In the genomic region with DNA sequence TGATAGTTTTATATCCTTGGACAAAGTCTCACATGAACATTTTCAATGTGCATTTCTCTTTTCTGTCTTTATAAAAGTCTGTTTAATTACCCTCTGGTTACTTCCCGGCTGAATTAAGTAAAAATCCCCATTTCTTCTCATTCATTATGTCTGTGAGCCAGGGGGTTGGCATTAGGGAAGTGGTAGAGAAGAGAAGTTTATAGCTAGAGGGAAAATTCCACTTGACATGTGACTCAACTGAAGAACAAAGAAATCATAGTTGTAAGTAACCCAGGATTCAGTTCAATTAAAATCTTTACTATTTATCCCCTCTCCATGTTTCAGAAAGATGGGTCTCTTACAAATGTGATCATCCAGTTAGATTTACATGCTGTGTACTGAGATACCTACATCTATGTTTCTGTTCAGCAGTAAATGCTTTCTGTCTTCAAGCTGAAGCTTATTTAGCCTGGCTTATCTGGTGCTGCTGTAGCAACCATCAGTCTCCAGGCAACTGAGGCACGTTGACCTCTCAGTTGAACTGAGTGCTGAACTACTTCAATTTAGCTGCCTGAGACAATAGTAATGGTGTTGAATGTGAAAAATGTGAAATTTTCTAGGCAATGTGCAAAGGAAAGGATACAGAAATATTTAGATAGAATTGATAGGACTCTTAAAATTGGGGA, we compare ENCODE assay signal across 13 cellular contexts.
DNase-seq lines count a peak whose midpoint lies in the region; TF ChIP-seq lines count a peak whose summit lies in the region.
"Had no signal": no experiment of that assay in that cellular context is flagged by ENCODE, and none has a peak within 500 bp of the region (broad histone marks: within the 10 kb centered on the region; RNA-seq: fewer than 3 reads in every experiment).

No MANE protein-coding gene starts in this region.

- H3K27ac ChIP-seq in GM23248 (peak overlapping the region; percentile 15; the same call in 1 of the 2 replicates), PC-9 (peak overlapping the region; percentile 20; the same call in 1 of the 2 replicates), neuronal stem cell (replicated peaks; ENCODE audit: low read length) (no peak overlapping the region)
- H3K27ac ChIP-seq: neutrophil had no signal

- 31 to 39% methylated on average over 2 of the region's 2 CpGs for WGBS in GM23248 (ENCODE audit: low coverage in 1 of 2, low lambda C conversion rate in 2 of 2, missing lambda C conversion rate in 2 of 2), 2 experiments
- WGBS in neuronal stem cell (ENCODE audit: extremely low coverage in 2 of 2, insufficient read length in 2 of 2, insufficient replicate concordance in 1 of 2), 2 donors, result no CpG with 5 or more reads among the region's 2 CpGs

- H3K79me2 ChIP-seq in GM23248 (ENCODE audit: insufficient read depth) (peaks cover 40% of the 10 kb centered on the region), PC-9 (ENCODE audit: low read depth) (no peaks in the 10 kb centered on the region)

- H3K27me3 Mint-ChIP-seq in progenitor cell of endocrine pancreas, result no peaks in the 10 kb centered on the region
- H3K27me3 Mint-ChIP-seq: effector memory CD8-positive, alpha-beta T cell had no signal

- H4K91ac ChIP-seq in neuronal stem cell (ENCODE audit: low read depth, low read length, poor library complexity), result no peak overlapping the region

- intact Hi-C loops in PC-9 (cut with micrococcal nuclease; ENCODE audit: unreplicated experiment), result no loop called here

- no peak overlapping the region for H2BK5ac ChIP-seq in neuronal stem cell (ENCODE audit: low read length)

- H3K79me1 ChIP-seq in neuronal stem cell (ENCODE audit: low read depth, low read length), result peaks cover 1% of the 10 kb centered on the region

- H3K4me2 ChIP-seq in GM23248 (ENCODE audit: unreplicated experiment) (no peak overlapping the region), PC-9 (peak overlapping the region; percentile 23; the same call in 1 of the 2 replicates), neuronal stem cell (ENCODE audit: insufficient read depth, low read length, poor library complexity, severe bottlenecking) (no peak overlapping the region)

- no peak overlapping the region for H2BK15ac ChIP-seq in neuronal stem cell (ENCODE audit: low read length)

- TF ChIP-seq CTCF in PC-9 (conservative IDR thresholded peaks at IDR 0.05) (no peak), progenitor cell of endocrine pancreas (IDR thresholded peaks at IDR 0.05; ENCODE audit: unreplicated experiment) (no peak)

- H2BK120ac ChIP-seq in neuronal stem cell (ENCODE audit: low read depth, low read length), result no peak overlapping the region

- POLR2A ChIA-PET in PC-9 (lab: Charles Lee; ENCODE audit: unreplicated experiment), result interaction anchor here (0.6 kb wide), 1 partner anchor 9 kb away, joined by 3 read pairs; no protein-coding TSS in a partner anchor
- POLR2A ChIA-PET in HEK293T (lab: Yijun Ruan, JAX), result no interaction called here

- peak; percentile 54 for DNase-seq in GM23248
- peak in 1 of 2 experiments; percentile 45 for DNase-seq in PC-9
- DNase-seq in epidermal melanocyte (ENCODE audit: insufficient read length, low spot score), result peak; percentile 63
- DNase-seq in progenitor cell of endocrine pancreas (ENCODE audit: low spot score, unreplicated experiment), result no peak
- no peak for DNase-seq in neuronal stem cell (ENCODE audit: low spot score)
- no peak for DNase-seq in globus pallidus (ENCODE audit: low spot score)
- DNase-seq in HEK293T (ENCODE audit: extremely low spot score), result no peak
- DNase-seq: activated CD4-positive, alpha-beta T cell treated with anti-CD3 and anti-CD28 coated beads, Interleukin-2, amount 50 U/mL, for 1 hour; aorta; COR-L47; effector memory CD8-positive, alpha-beta T cell; substantia nigra had no signal

- no TSS peak for BruUV-seq in PC-9 (replicated peaks; lab: Mats Ljungman, UMichigan)

- in situ Hi-C loops in GM23248 (cut with MboI), result no loop called here

- peaks cover 45% of the 10 kb centered on the region for H3K4me1 Mint-ChIP-seq in progenitor cell of endocrine pancreas (ENCODE audit: low read depth)

- H3F3A ChIP-seq in GM23248 (ENCODE audit: insufficient read depth) (peaks cover 12% of the 10 kb centered on the region; the same call in 1 of the 2 replicates), PC-9 (ENCODE audit: insufficient read depth, low read depth) (0 out of 2 replicates have a peak, but pooled peaks cover 5% of the 10 kb centered on the region)

- no peak overlapping the region for H4K8ac ChIP-seq in neuronal stem cell (ENCODE audit: low read depth, low read length)

- H3K36me3 ChIP-seq in GM23248 (ENCODE audit: low read depth), result peaks cover 18% of the 10 kb centered on the region; the same call in 1 of the 2 replicates
- H3K36me3 ChIP-seq in PC-9 (ENCODE audit: low read depth), result no peaks in the 10 kb centered on the region
- H3K36me3 ChIP-seq in neuronal stem cell (replicated peaks in 1 of 2; ENCODE audit: control insufficient read depth in 2 of 2, insufficient read depth in 2 of 2, low read length in 2 of 2), result peaks cover 5 to 66% of the 10 kb centered on the region in 2 donors

- H3K27me3 ChIP-seq in GM23248 (replicated peaks; ENCODE audit: insufficient read depth), result no peaks in the 10 kb centered on the region
- no peaks in the 10 kb centered on the region for H3K27me3 ChIP-seq in PC-9 (ENCODE audit: insufficient read depth, low read depth)
- no peaks in the 10 kb centered on the region for H3K27me3 ChIP-seq in neuronal stem cell (ENCODE audit: control insufficient read depth in 3 of 3, insufficient read depth in 3 of 3, low read depth in 1 of 3, low read length in 3 of 3)
- H3K27me3 ChIP-seq: neutrophil had no signal

- H3K9me3 ChIP-seq in GM23248 (ENCODE audit: low read depth) (no peaks in the 10 kb centered on the region), PC-9 (ENCODE audit: insufficient read depth, low read depth) (no peaks in the 10 kb centered on the region), neuronal stem cell (replicated peaks in 1 of 2; ENCODE audit: control insufficient read depth in 2 of 2, insufficient read depth in 1 of 2, low read depth in 1 of 2, low read length in 2 of 2) (no peaks in the 10 kb centered on the region)
- H3K9me3 ChIP-seq: neutrophil had no signal

- H3K4me3 Mint-ChIP-seq in progenitor cell of endocrine pancreas (ENCODE audit: low read depth), result peak overlapping the region; percentile 50
- H3K4me3 Mint-ChIP-seq: effector memory CD8-positive, alpha-beta T cell had no signal

- no peak overlapping the region for H3K23ac ChIP-seq in neuronal stem cell (ENCODE audit: low read depth, low read length, poor library complexity)

- no peak overlapping the region for H2AK5ac ChIP-seq in neuronal stem cell (ENCODE audit: low read depth, low read length)

- CTCF ChIA-PET in PC-9 (lab: Charles Lee), result interaction anchor here (0.6 kb wide), 1 partner anchor 238 kb away, joined by 4 read pairs; no protein-coding TSS in a partner anchor
- CTCF ChIA-PET in HEK293T (lab: Yijun Ruan, JAX), result no interaction called here

- H3K18ac ChIP-seq in neuronal stem cell (ENCODE audit: low read length), result no peak overlapping the region

- no peak overlapping the region for H3K14ac ChIP-seq in neuronal stem cell (ENCODE audit: low read length)

- H3K9ac ChIP-seq in GM23248, result no peak overlapping the region
- H3K9ac ChIP-seq in neuronal stem cell (ENCODE audit: low read depth, low read length, poor library complexity), result no peak overlapping the region

- H3K4ac ChIP-seq in neuronal stem cell (ENCODE audit: low read length), result no peak overlapping the region

- H3K4me3 ChIP-seq in GM23248 (no peak overlapping the region), PC-9 (no peak overlapping the region), neuronal stem cell (ENCODE audit: low read length in 2 of 2) (no peak overlapping the region)

- peak overlapping the region; percentile 86 for H3K27ac Mint-ChIP-seq in progenitor cell of endocrine pancreas
- H3K27ac Mint-ChIP-seq: effector memory CD8-positive, alpha-beta T cell had no signal

- H3K4me1 ChIP-seq in GM23248 (ENCODE audit: insufficient read depth), result peaks cover 16% of the 10 kb centered on the region
- H3K4me1 ChIP-seq in PC-9 (replicated peaks; ENCODE audit: insufficient read depth), result peaks cover 12% of the 10 kb centered on the region
- peaks cover 3 to 15% of the 10 kb centered on the region in 2 donors for H3K4me1 ChIP-seq in neuronal stem cell (ENCODE audit: control insufficient read depth in 2 of 2, insufficient read depth in 1 of 2, low read depth in 1 of 2, low read length in 2 of 2)

- H2BK12ac ChIP-seq in neuronal stem cell (ENCODE audit: low read length), result no peak overlapping the region

- H3K9me3 Mint-ChIP-seq in progenitor cell of endocrine pancreas (ENCODE audit: low read depth), result no peaks in the 10 kb centered on the region
- H3K9me3 Mint-ChIP-seq: effector memory CD8-positive, alpha-beta T cell had no signal

- H2AFZ ChIP-seq in GM23248, result no peak overlapping the region
- no peak overlapping the region for H2AFZ ChIP-seq in PC-9
- no peak overlapping the region for H2AFZ ChIP-seq in neuronal stem cell (ENCODE audit: low read length)

- H3K9me2 ChIP-seq in GM23248 (ENCODE audit: insufficient read depth), result no peaks in the 10 kb centered on the region
- H3K9me2 ChIP-seq in PC-9 (ENCODE audit: insufficient read depth), result no peaks in the 10 kb centered on the region

- H3K36me3 Mint-ChIP-seq in progenitor cell of endocrine pancreas (ENCODE audit: insufficient read depth), result peaks cover 11% of the 10 kb centered on the region

- H4K20me1 ChIP-seq in GM23248 (ENCODE audit: insufficient read depth) (peaks cover 4% of the 10 kb centered on the region; the same call in 1 of the 2 replicates), PC-9 (ENCODE audit: insufficient read depth) (no peaks in the 10 kb centered on the region)

TF ChIP-seq in HEK293T, 16 proteins besides CTCF, POLR2A, EP300 and RAD21 (continues in another document):
- TF ChIP-seq ARNT (IDR thresholded peaks at IDR 0.05) (no peak), BHLHE40 (IDR thresholded peaks at IDR 0.05; ENCODE audit: borderline replicate concordance) (no peak), FOXA1 (IDR thresholded peaks at IDR 0.05) (no peak), ZNF384 (IDR thresholded peaks at IDR 0.05) (no peak), L3MBTL2 (conservative IDR thresholded peaks at IDR 0.05) (no peak), SUZ12 (IDR thresholded peaks at IDR 0.05) (no peak), LEF1 (IDR thresholded peaks at IDR 0.05; ENCODE audit: borderline replicate concordance) (no peak), SP1 (IDR thresholded peaks at IDR 0.05) (no peak), CTBP1 (IDR thresholded peaks at IDR 0.05; ENCODE audit: borderline replicate concordance) (no peak), FOXM1 (IDR thresholded peaks at IDR 0.05; ENCODE audit: borderline replicate concordance) (no peak), ELF4 (IDR thresholded peaks at IDR 0.05) (no peak), FOXK2 (IDR thresholded peaks at IDR 0.05) (no peak), TARDBP (IDR thresholded peaks at IDR 0.05) (no peak), NFRKB (IDR thresholded peaks at IDR 0.05) (no peak)

Comparison
In these comparisons a context has a peak if more than half of its experiments do, and no peak if none do; other contexts are left out.
1. DNase-seq: peak in GM23248 (single experiment) and epidermal melanocyte (single experiment); none in progenitor cell of endocrine pancreas (single experiment), neuronal stem cell (single experiment), globus pallidus (single experiment) and HEK293T (single experiment).